Comparison of ENCODE assay signal across 1 cellular context in the genomic region with DNA sequence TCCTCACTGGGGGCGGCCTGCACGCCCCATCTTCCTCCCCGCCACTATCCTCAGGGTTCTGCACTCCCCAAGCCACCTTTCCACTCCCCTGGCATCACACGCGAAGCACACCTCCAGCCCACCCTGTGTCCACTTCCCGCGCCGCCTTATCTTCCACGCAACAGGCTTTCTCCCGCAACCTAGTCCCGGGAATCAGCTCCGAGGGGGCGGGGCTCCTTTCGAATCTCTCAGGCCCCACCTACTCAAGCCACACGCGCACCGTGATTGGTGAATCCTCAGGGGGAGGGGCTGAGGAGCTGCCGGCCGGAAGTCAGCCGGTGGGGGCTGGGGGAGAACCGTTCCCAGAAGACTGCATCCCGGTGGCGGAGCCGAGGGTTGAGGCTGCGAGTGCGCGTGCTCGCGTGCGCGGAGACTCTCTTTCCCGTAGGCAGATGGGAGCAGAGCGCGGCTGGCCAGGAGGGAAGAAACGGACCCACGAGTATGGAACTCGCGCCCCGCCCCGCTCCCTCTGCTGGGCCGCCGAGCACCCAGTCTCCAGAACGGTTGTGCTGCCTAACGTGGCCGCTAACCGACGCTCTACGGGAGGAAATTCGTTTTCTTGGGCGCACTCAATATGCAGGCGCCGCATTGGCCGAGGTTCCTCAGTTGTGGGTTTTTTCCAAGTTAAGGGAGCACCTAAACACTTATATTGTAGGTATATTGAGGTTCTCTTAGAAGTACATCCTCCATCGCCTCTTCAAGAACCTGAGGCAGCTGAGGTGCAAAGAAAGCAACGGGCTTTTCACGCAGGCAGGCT.
A peak's percentile ranks its signal among the peaks of the same experiment; 100 is the strongest.
TF ChIP-seq lines count a peak whose summit lies in the region.

A gene (minus strand): TSS at position 194 of the 796 bp plus-strand sequence.

TF ChIP-seq in K562, 482 proteins besides CTCF, POLR2A, EP300 and RAD21 (continued from another document):
- TF ChIP-seq ZNF644 (tag; IDR thresholded peaks at IDR 0.05; ENCODE audit: low read depth) = no peak
- TF ChIP-seq TAF9B (IDR thresholded peaks at IDR 0.05; ENCODE audit: partially characterized antibody) = no peak
- 0 out of 2 replicates have a peak, but pooled peaks have one; percentile 5 for TF ChIP-seq SMC3 (conservative IDR thresholded peaks at IDR 0.05; ENCODE audit: insufficient read depth, low read depth, low read length)
- TF ChIP-seq, protein P1, sequence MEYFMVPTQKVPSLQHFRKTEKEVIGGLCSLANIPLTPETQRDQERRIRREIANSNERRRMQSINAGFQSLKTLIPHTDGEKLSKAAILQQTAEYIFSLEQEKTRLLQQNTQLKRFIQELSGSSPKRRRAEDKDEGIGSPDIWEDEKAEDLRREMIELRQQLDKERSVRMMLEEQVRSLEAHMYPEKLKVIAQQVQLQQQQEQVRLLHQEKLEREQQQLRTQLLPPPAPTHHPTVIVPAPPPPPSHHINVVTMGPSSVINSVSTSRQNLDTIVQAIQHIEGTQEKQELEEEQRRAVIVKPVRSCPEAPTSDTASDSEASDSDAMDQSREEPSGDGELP (CRISPR knock-in tag; IDR thresholded peaks at IDR 0.05; ENCODE audit: borderline replicate concordance) = peak; percentile 92
- TF ChIP-seq ZNF274 (IDR thresholded peaks at IDR 0.05; ENCODE audit: borderline replicate concordance, low read depth, low read length) = no peak
- TF ChIP-seq, protein P2, sequence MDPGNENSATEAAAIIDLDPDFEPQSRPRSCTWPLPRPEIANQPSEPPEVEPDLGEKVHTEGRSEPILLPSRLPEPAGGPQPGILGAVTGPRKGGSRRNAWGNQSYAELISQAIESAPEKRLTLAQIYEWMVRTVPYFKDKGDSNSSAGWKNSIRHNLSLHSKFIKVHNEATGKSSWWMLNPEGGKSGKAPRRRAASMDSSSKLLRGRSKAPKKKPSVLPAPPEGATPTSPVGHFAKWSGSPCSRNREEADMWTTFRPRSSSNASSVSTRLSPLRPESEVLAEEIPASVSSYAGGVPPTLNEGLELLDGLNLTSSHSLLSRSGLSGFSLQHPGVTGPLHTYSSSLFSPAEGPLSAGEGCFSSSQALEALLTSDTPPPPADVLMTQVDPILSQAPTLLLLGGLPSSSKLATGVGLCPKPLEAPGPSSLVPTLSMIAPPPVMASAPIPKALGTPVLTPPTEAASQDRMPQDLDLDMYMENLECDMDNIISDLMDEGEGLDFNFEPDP (CRISPR knock-in tag; IDR thresholded peaks at IDR 0.05) = 0 out of 2 replicates have a peak, but pooled peaks have one; percentile 69
- TF ChIP-seq KLF13 (tag; IDR thresholded peaks at IDR 0.05; ENCODE audit: borderline replicate concordance, low read depth) = peak; percentile 28
- no peak for TF ChIP-seq SLC30A9 (CRISPR knock-in tag; IDR thresholded peaks at IDR 0.05)
- peak; percentile 89 for TF ChIP-seq CXXC5 (CRISPR knock-in tag; IDR thresholded peaks at IDR 0.05)
- 0 out of 2 replicates have a peak, but pooled peaks have one; percentile 6 for TF ChIP-seq ESRRA (IDR thresholded peaks at IDR 0.05; ENCODE audit: borderline replicate concordance, low read depth)
- TF ChIP-seq ZNF282 (CRISPR knock-in tag; IDR thresholded peaks at IDR 0.05) = no peak
- TF ChIP-seq RAD51 (IDR thresholded peaks at IDR 0.05; ENCODE audit: borderline replicate concordance, low read depth) = no peak; the same call in 1 of the 2 replicates
- peak; percentile 79; the same call in 1 of the 2 replicates for TF ChIP-seq ZSCAN29 (IDR thresholded peaks at IDR 0.05)
- TF ChIP-seq RB1 (IDR thresholded peaks at IDR 0.05; ENCODE audit: low read depth) = peak; percentile 85
- no peak for TF ChIP-seq ZNF311 (CRISPR knock-in tag; IDR thresholded peaks at IDR 0.05)
- no peak for TF ChIP-seq SIRT6 (IDR thresholded peaks at IDR 0.05; ENCODE audit: low read depth, low read length)
- TF ChIP-seq STAT5B (CRISPR knock-in tag; IDR thresholded peaks at IDR 0.05) = no peak
- no peak for TF ChIP-seq THRAP3 (IDR thresholded peaks at IDR 0.05; ENCODE audit: borderline replicate concordance)
- no peak for TF ChIP-seq ZNF121 (CRISPR knock-in tag; conservative IDR thresholded peaks at IDR 0.05)
- no peak for TF ChIP-seq ZNF146 (CRISPR knock-in tag; IDR thresholded peaks at IDR 0.05; ENCODE audit: unreplicated experiment)
- TF ChIP-seq, protein P3, sequence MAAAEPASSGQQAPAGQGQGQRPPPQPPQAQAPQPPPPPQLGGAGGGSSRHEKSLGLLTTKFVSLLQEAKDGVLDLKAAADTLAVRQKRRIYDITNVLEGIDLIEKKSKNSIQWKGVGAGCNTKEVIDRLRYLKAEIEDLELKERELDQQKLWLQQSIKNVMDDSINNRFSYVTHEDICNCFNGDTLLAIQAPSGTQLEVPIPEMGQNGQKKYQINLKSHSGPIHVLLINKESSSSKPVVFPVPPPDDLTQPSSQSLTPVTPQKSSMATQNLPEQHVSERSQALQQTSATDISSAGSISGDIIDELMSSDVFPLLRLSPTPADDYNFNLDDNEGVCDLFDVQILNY (CRISPR knock-in tag; IDR thresholded peaks at IDR 0.05) = peak; percentile 76; the same call in 1 of the 2 replicates
- TF ChIP-seq ZNF12 (CRISPR knock-in tag; IDR thresholded peaks at IDR 0.05) = peak; percentile 36; the same call in 1 of the 2 replicates
- no peak; the same call in 1 of the 2 replicates for TF ChIP-seq FOXP1 (CRISPR knock-in tag; IDR thresholded peaks at IDR 0.05)
- peak; percentile 45; the same call in 1 of the 2 replicates for TF ChIP-seq CREM (IDR thresholded peaks at IDR 0.05; ENCODE audit: low read depth)
- TF ChIP-seq ZC3H11A (IDR thresholded peaks at IDR 0.05; ENCODE audit: low read depth, low read length) = 0 out of 2 replicates have a peak, but pooled peaks have one; percentile 52
- TF ChIP-seq, protein P4, sequence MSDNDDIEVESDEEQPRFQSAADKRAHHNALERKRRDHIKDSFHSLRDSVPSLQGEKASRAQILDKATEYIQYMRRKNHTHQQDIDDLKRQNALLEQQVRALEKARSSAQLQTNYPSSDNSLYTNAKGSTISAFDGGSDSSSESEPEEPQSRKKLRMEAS (CRISPR knock-in tag; IDR thresholded peaks at IDR 0.05) = peak; percentile 82
- TF ChIP-seq ZNF174 (CRISPR knock-in tag; IDR thresholded peaks at IDR 0.05) = no peak
- TF ChIP-seq PURB (CRISPR knock-in tag; IDR thresholded peaks at IDR 0.05; ENCODE audit: low read depth) = no peak
- no peak for TF ChIP-seq NELFE (IDR thresholded peaks at IDR 0.05; ENCODE audit: insufficient read depth, insufficient read length)
TF ChIP-seq in K562: peak in this region for 176.
